In genomic region chr6:139536751-139537617, GRCh38 we compare ENCODE assay signal across 13 cellular contexts.
DNase-seq lines count a peak whose midpoint lies in the region; ATAC-seq, FAIRE-seq and TF ChIP-seq lines count a peak whose summit lies in the region.
"Had no signal": no experiment of that assay in that cellular context is flagged by ENCODE, and none has a peak within 500 bp of the region (broad histone marks: within the 10 kb centered on the region; RNA-seq: fewer than 3 reads in every experiment).

No MANE protein-coding gene starts in this region.

- H3K36me3 ChIP-seq in K562 (ENCODE audit: control insufficient read depth, insufficient read depth, low read length) (no peaks in the 10 kb centered on the region), left lung (no peaks in the 10 kb centered on the region)
- H3K36me3 ChIP-seq: tibial nerve had no signal

- peaks cover 1% of the 10 kb centered on the region; the same call in 1 of the 2 replicates for H3K27me3 Mint-ChIP-seq in HFFc6 (ENCODE audit: insufficient read depth)

- H3K4me1 ChIP-seq in K562 (replicated peaks in 1 of 2; ENCODE audit: control insufficient read depth in 2 of 2, insufficient read depth in 2 of 2, low read length in 2 of 2) (peaks cover 10 to 26% of the 10 kb centered on the region in 2 experiments; a peak in 4 of 5 replicates), left lung (peaks cover 23 to 45% of the 10 kb centered on the region in 2 donors)

- CTCF ChIA-PET in K562 (lab: Yijun Ruan, JAX; ENCODE audit: low intra/inter-chr PET ratio): no interaction called here

- POLR2A ChIA-PET in K562 (lab: Yijun Ruan, JAX): interaction anchor here (0.7 kb wide), 1 partner anchor 113 kb away, joined by 3 read pairs; no protein-coding TSS in a partner anchor

- FAIRE-seq in K562 (lab: Jason Lieb, UNC): no peak
- FAIRE-seq: GM12891 had no signal

- TF ChIP-seq CTCF in HFFc6 (IDR thresholded peaks at IDR 0.05): no peak
- TF ChIP-seq CTCF in K562 (IDR thresholded peaks at IDR 0.05 in 2 of 3, conservative IDR thresholded peaks at IDR 0.05 in 1 of 3; ENCODE audit: insufficient read depth in 2 of 3, low read depth in 1 of 3, low read length in 3 of 3): no peak
- no peak for TF ChIP-seq CTCF in left lung (IDR thresholded peaks at IDR 0.05)

- H2AFZ ChIP-seq in K562 (ENCODE audit: low read depth, low read length): peak overlapping the region; percentile 20; the same call in 1 of the 2 replicates

- in situ Hi-C loops in K562 (cut with MboI): no loop called here

- ATAC-seq in K562 (no peak), left lung (peak; percentile 43), sciatic nerve (peak; percentile 24), GM21515 (IDR thresholded peaks at IDR 0.05; ENCODE audit: unreplicated experiment) (no peak)
- ATAC-seq: left ventricle myocardium superior had no signal

- H3K9ac ChIP-seq in K562 (ENCODE audit: insufficient read depth in 1 of 2, low read depth in 2 of 2, low read length in 2 of 2): no peak overlapping the region

- H3K4me1 Mint-ChIP-seq in HFFc6 (ENCODE audit: low read depth): peaks cover 76% of the 10 kb centered on the region

- no peaks in the 10 kb centered on the region for H3K9me3 ChIP-seq in K562 (replicated peaks; ENCODE audit: control insufficient read depth, insufficient read depth, low read depth, low read length)
- no peaks in the 10 kb centered on the region for H3K9me3 ChIP-seq in left lung
- H3K9me3 ChIP-seq: tibial nerve had no signal

- H3K27ac ChIP-seq in K562 (ENCODE audit: extremely low read depth, low read depth, low read length) (no peak overlapping the region), left lung (peak overlapping the region; percentile 38 to 64)
- H3K27ac ChIP-seq: tibial nerve had no signal

- no TSS peak for BruUV-seq in K562 (replicated peaks; lab: Mats Ljungman, UMichigan)

- no peaks in the 10 kb centered on the region for H3K9me3 Mint-ChIP-seq in HFFc6
- H3K9me3 Mint-ChIP-seq: endodermal cell had no signal

- no peak for TF ChIP-seq RAD21 in K562 (CRISPR knock-in tag; conservative IDR thresholded peaks at IDR 0.05 in 1 of 2, IDR thresholded peaks at IDR 0.05 in 1 of 2)

- no peak overlapping the region for H3K4me3 ChIP-seq in K562
- no peak overlapping the region for H3K4me3 ChIP-seq in left lung
- H3K4me3 ChIP-seq: tibial nerve had no signal

- no peaks in the 10 kb centered on the region for H3K9me1 ChIP-seq in K562 (ENCODE audit: control insufficient read depth, insufficient read depth, low read length)

- H3K27ac Mint-ChIP-seq in HFFc6: peak overlapping the region; percentile 36; the same call in 1 of the 2 replicates
- H3K27ac Mint-ChIP-seq: endodermal cell had no signal

- DNase-seq in HFFc6 (no peak), K562 (ENCODE audit: extremely low read depth in 1 of 4, low spot score in 3 of 4) (no peak), left lung (no peak), sciatic nerve (ENCODE audit: low spot score) (no peak), epidermal melanocyte (ENCODE audit: insufficient read length, low spot score) (no peak), 8988T (no peak)
- no peak for DNase-seq in stimulated activated CD4-positive, alpha-beta T cell treated with anti-CD3 and anti-CD28 coated beads, Interleukin-2, amount 100 ng/mL, for 48 hours
- DNase-seq: EL, endodermal cell, left ventricle myocardium superior had no signal

- TF ChIP-seq POLR2A in K562 (conservative IDR thresholded peaks at IDR 0.05): no peak

- peaks cover 5% of the 10 kb centered on the region; the same call in 1 of the 2 replicates for H3K36me3 Mint-ChIP-seq in HFFc6 (ENCODE audit: low read depth)

- H3K4me3 Mint-ChIP-seq in HFFc6: no peak overlapping the region
- H3K4me3 Mint-ChIP-seq: endodermal cell had no signal

- no peaks in the 10 kb centered on the region for H3K79me2 ChIP-seq in K562 (ENCODE audit: control insufficient read depth, insufficient read depth, low read length)

- H3K4me2 ChIP-seq in K562 (ENCODE audit: insufficient read depth, low read length): no peak overlapping the region

- 82% methylated on average over 8 of the region's 8 CpGs for WGBS in K562 (ENCODE audit: insufficient coverage, low coverage, missing lambda C conversion rate)

- intact Hi-C loops in K562 (cut with micrococcal nuclease) (loop anchor here (10.0 kb wide), 1 partner anchor 388 kb away; no protein-coding TSS in a partner anchor), left lung (cut with DNase I) (loop anchor here in 1 of 2 donors (5.0 kb wide), 1 partner anchor 160 kb away; no protein-coding TSS in a partner anchor), sciatic nerve (cut with DNase I) (no loop called here)

- no peaks in the 10 kb centered on the region for H3K27me3 ChIP-seq in K562 (ENCODE audit: control insufficient read depth in 2 of 2, insufficient read depth in 2 of 2, low read length in 2 of 2)
- H3K27me3 ChIP-seq in left lung: no peaks in the 10 kb centered on the region
- H3K27me3 ChIP-seq: tibial nerve had no signal

- H4K20me1 ChIP-seq in K562 (replicated peaks; ENCODE audit: control insufficient read depth, insufficient read depth, low read length): no peaks in the 10 kb centered on the region

- TF ChIP-seq EP300 in K562 (IDR thresholded peaks at IDR 0.05; ENCODE audit: low read length): no peak

TF ChIP-seq in K562, 482 proteins besides CTCF, POLR2A, EP300 and RAD21 (continues in another document):
- TF ChIP-seq HNRNPLL (IDR thresholded peaks at IDR 0.05; ENCODE audit: low read depth, low read length, poor library complexity, severe bottlenecking): no peak
- TF ChIP-seq SP1 (CRISPR knock-in tag; IDR thresholded peaks at IDR 0.05): no peak
- no peak for TF ChIP-seq E2F5 (CRISPR knock-in tag; IDR thresholded peaks at IDR 0.05)
- no peak for TF ChIP-seq NUFIP1 (IDR thresholded peaks at IDR 0.05; ENCODE audit: partially characterized antibody)
- TF ChIP-seq YBX1 (IDR thresholded peaks at IDR 0.05): no peak
- TF ChIP-seq ASH1L (IDR thresholded peaks at IDR 0.05; ENCODE audit: borderline replicate concordance, low read depth, partially characterized antibody): no peak
- TF ChIP-seq ZNF277 (CRISPR knock-in tag; IDR thresholded peaks at IDR 0.05; ENCODE audit: borderline replicate concordance): no peak
- no peak for TF ChIP-seq ZNF449 (CRISPR knock-in tag; IDR thresholded peaks at IDR 0.05)
- no peak for TF ChIP-seq E2F8 (IDR thresholded peaks at IDR 0.05; ENCODE audit: low read depth, partially characterized antibody)

Comparison
In these comparisons a context has a peak if more than half of its experiments do, and no peak if none do; other contexts are left out.
1. ATAC-seq: peak in left lung (single experiment) and sciatic nerve (single experiment); none in K562 (single experiment) and GM21515 (single experiment).